ENCODE assay signal across 1 cellular context in genomic region chr10:119889181-119889580, GRCh38.
TF ChIP-seq lines count a peak whose summit lies in the region.

No MANE protein-coding gene starts in this region.

TF ChIP-seq in HepG2, 621 proteins besides CTCF, POLR2A, EP300 and RAD21:
- peak; percentile 28; the same call in 1 of the 2 replicates for TF ChIP-seq FOXA3 (CRISPR knock-in tag; IDR thresholded peaks at IDR 0.05)
